ENCODE assay signal across 1 cellular context in the genomic region with DNA sequence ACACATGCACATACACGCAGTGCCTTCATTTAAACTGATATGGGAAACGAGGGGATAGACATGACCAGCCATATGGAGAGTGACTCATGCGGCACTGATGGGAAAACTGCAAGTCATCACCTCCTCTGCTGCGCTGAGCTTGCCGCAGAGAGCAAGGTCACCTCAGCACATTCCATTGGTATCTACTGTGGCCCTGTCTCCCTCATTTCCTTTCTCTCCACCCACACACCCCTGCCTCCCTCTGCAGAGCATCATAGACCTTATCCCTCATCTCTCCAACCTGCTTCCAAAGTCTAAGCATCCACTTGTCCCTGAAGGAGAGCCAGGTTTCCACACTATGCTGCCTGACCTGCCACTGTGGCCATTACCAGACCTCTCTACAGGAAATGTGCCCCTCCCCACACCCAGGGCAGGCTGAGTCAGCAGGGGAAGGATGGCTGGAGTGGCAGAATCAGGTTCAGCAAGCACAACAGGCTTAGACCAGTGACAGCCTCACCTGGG.
TF ChIP-seq lines count a peak whose summit lies in the region.

No MANE protein-coding gene starts in this region.

TF ChIP-seq in K562, 482 proteins besides CTCF, POLR2A, EP300 and RAD21 (continued from another document and continues in another):
- TF ChIP-seq PCBP1 (IDR thresholded peaks at IDR 0.05; ENCODE audit: low read depth, low read length, poor library complexity, severe bottlenecking) = no peak
- TF ChIP-seq MGA (IDR thresholded peaks at IDR 0.05) = no peak
- TF ChIP-seq CBX5 (IDR thresholded peaks at IDR 0.05; ENCODE audit: borderline replicate concordance, low read depth) = no peak
- TF ChIP-seq PHF8 (IDR thresholded peaks at IDR 0.05; ENCODE audit: borderline replicate concordance, low read length) = no peak
- TF ChIP-seq KDM1A (IDR thresholded peaks at IDR 0.05) = peak in 1 of 2 experiments; percentile 48; a peak in 1 of 4 replicates
- no peak for TF ChIP-seq NBN (IDR thresholded peaks at IDR 0.05; ENCODE audit: low read depth)
- no peak for TF ChIP-seq RNF2 (IDR thresholded peaks at IDR 0.05)
- TF ChIP-seq GTF2A2 (tag; IDR thresholded peaks at IDR 0.05) = no peak
- TF ChIP-seq HNRNPH1 (optimal IDR thresholded peaks at IDR 0.05; ENCODE audit: low read depth, low read length) = no peak
- TF ChIP-seq SMAD3 (CRISPR knock-in tag; conservative IDR thresholded peaks at IDR 0.05) = no peak
- TF ChIP-seq ATF3 (IDR thresholded peaks at IDR 0.05) = peak; percentile 67
- no peak for TF ChIP-seq ATF3 (CRISPR knock-in tag; conservative IDR thresholded peaks at IDR 0.05)
- TF ChIP-seq DPF2 (IDR thresholded peaks at IDR 0.05) = 0 out of 2 replicates have a peak, but pooled peaks have one; percentile 20
- TF ChIP-seq MAFK (IDR thresholded peaks at IDR 0.05; ENCODE audit: low read length) = no peak
- no peak for TF ChIP-seq KLF13 (tag; IDR thresholded peaks at IDR 0.05; ENCODE audit: borderline replicate concordance, low read depth)
- no peak for TF ChIP-seq NR2F6 (CRISPR knock-in tag; IDR thresholded peaks at IDR 0.05)
- TF ChIP-seq ZZZ3 (IDR thresholded peaks at IDR 0.05) = no peak
- peak in 1 of 2 experiments; percentile 78; a peak in 2 of 4 replicates for TF ChIP-seq RCOR1 (IDR thresholded peaks at IDR 0.05; ENCODE audit: borderline replicate concordance in 1 of 2, low read depth in 2 of 2, low read length in 2 of 2)
- no peak for TF ChIP-seq MYC (IDR thresholded peaks at IDR 0.05; ENCODE audit: low read depth, low read length)
- TF ChIP-seq MYC (CRISPR knock-in tag; IDR thresholded peaks at IDR 0.05; ENCODE audit: borderline replicate concordance, low read depth) = no peak
- TF ChIP-seq, protein P1, sequence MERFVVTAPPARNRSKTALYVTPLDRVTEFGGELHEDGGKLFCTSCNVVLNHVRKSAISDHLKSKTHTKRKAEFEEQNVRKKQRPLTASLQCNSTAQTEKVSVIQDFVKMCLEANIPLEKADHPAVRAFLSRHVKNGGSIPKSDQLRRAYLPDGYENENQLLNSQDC (CRISPR knock-in tag; IDR thresholded peaks at IDR 0.05) = no peak
- no peak for TF ChIP-seq BACH1 (tag; IDR thresholded peaks at IDR 0.05)
- 0 out of 2 replicates have a peak, but pooled peaks have one; percentile 6 for TF ChIP-seq CBFA2T2 (conservative IDR thresholded peaks at IDR 0.05)
- TF ChIP-seq NCOA4 (IDR thresholded peaks at IDR 0.05; ENCODE audit: partially characterized antibody) = no peak
- TF ChIP-seq NFYB (IDR thresholded peaks at IDR 0.05; ENCODE audit: extremely low read depth, insufficient read length) = no peak
- TF ChIP-seq PHTF2 (CRISPR knock-in tag; IDR thresholded peaks at IDR 0.05) = no peak
- TF ChIP-seq ZNF395 (CRISPR knock-in tag; IDR thresholded peaks at IDR 0.05) = no peak
- TF ChIP-seq CREM (IDR thresholded peaks at IDR 0.05; ENCODE audit: low read depth) = no peak
- TF ChIP-seq TFAM (CRISPR knock-in tag; conservative IDR thresholded peaks at IDR 0.05) = no peak
- TF ChIP-seq CBFA2T3 (IDR thresholded peaks at IDR 0.05) = peak; percentile 39; the same call in 1 of the 2 replicates
- TF ChIP-seq MAFF (IDR thresholded peaks at IDR 0.05; ENCODE audit: low read length) = peak; percentile 19; the same call in 1 of the 2 replicates
- TF ChIP-seq E2F8 (IDR thresholded peaks at IDR 0.05; ENCODE audit: low read depth, partially characterized antibody) = no peak
- no peak for TF ChIP-seq ERF (CRISPR knock-in tag; IDR thresholded peaks at IDR 0.05)
- no peak for TF ChIP-seq ZSCAN29 (IDR thresholded peaks at IDR 0.05)
- TF ChIP-seq USF2 (CRISPR knock-in tag; IDR thresholded peaks at IDR 0.05) = no peak
- TF ChIP-seq MED1 (CRISPR knock-in tag; IDR thresholded peaks at IDR 0.05; ENCODE audit: borderline replicate concordance) = no peak
- peak in 1 of 2 experiments; percentile 29; a peak in 1 of 4 replicates for TF ChIP-seq HDAC1 (IDR thresholded peaks at IDR 0.05)
- no peak for TF ChIP-seq ZBTB7A (IDR thresholded peaks at IDR 0.05; ENCODE audit: borderline replicate concordance, control insufficient read depth, low read depth, low read length)
- TF ChIP-seq HDAC6 (IDR thresholded peaks at IDR 0.05; ENCODE audit: low read depth, low read length) = no peak
- TF ChIP-seq ZNF41 (CRISPR knock-in tag; conservative IDR thresholded peaks at IDR 0.05) = no peak
- TF ChIP-seq GABPA (tag; conservative IDR thresholded peaks at IDR 0.05; ENCODE audit: low read depth) = no peak
- no peak for TF ChIP-seq TFAP4 (CRISPR knock-in tag; IDR thresholded peaks at IDR 0.05; ENCODE audit: borderline replicate concordance)
- TF ChIP-seq KLF1 (tag; IDR thresholded peaks at IDR 0.05) = no peak
- no peak for TF ChIP-seq KAT2B (IDR thresholded peaks at IDR 0.05; ENCODE audit: low read depth, low read length)
- peak; percentile 93 for TF ChIP-seq ZNF316 (IDR thresholded peaks at IDR 0.05)
- TF ChIP-seq NR2C1 (IDR thresholded peaks at IDR 0.05) = no peak
- TF ChIP-seq NR2C1 (tag; IDR thresholded peaks at IDR 0.05) = no peak
